In the genomic region with DNA sequence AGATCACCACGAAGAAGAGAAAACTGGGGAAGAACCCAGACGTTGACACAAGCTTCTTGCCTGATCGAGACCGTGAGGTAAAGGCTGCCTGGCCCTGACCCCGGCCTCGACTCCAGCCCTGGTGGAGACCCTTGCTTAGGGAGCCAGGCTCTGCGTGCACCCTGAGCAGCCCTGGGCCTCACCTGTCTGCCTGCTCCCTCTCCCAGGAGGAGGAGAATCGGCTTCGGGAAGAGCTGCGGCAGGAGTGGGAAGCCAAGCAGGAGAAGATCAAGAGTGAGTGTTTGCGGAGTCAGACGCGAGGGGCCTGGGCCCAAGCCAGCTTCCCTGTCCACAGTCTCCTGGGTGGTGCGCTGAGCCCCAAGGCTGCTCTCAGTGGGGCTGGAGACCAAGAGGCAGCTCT, we compare ENCODE assay signal across 8 cellular contexts.
"Had no signal": no experiment of that assay in that cellular context is flagged by ENCODE, and none has a peak within 500 bp of the region (broad histone marks: within the 10 kb centered on the region; RNA-seq: fewer than 3 reads in every experiment).

No MANE protein-coding gene starts in this region.

- FAIRE-seq: G401.6, GM12878, GM12891, GM12892, GM18507, GM19239 had no signal

- H3K4me3 ChIP-seq: GM12878 had no signal

- DNase-seq: GDM1, GF-D8 had no signal
